7 cellular contexts compared by ENCODE assay signal in genomic region chr2:133025004-133025403, GRCh38.
"Had no signal": no experiment of that assay in that cellular context is flagged by ENCODE, and none has a peak within 500 bp of the region (broad histone marks: within the 10 kb centered on the region; RNA-seq: fewer than 3 reads in every experiment).

No MANE protein-coding gene starts in this region.

- H3K9me3 ChIP-seq: HAP-1 had no signal

- DNase-seq: GM23248, GOT3, H7, HFFc6, KG1 had no signal

- H3K4me3 ChIP-seq: GM23248, HAP-1, K562 had no signal

- H3K27ac ChIP-seq: GM23248 had no signal

- H3K36me3 ChIP-seq: HAP-1 had no signal

- H3K4me1 ChIP-seq: HAP-1 had no signal
